ENCODE assay signal across 18 cellular contexts in genomic region chr1:45478129-45478802, GRCh38. TPM values are rescaled to one million over a fixed set of nuclear protein-coding genes. Genes with fewer than 3 reads are reported as not detected.
DNase-seq lines count a peak whose midpoint lies in the region; ATAC-seq and TF ChIP-seq lines count a peak whose summit lies in the region.
"Had no signal": no experiment of that assay in that cellular context is flagged by ENCODE, and none has a peak within 500 bp of the region (broad histone marks: within the 10 kb centered on the region; RNA-seq: fewer than 3 reads in every experiment).

No MANE protein-coding gene starts in this region.

- no peak for ATAC-seq in stimulated activated naive CD8-positive, alpha-beta T cell treated with anti-CD3 and anti-CD28 coated beads, Interleukin-15, Interleukin-2, amounts not matched to agents 100 U/mL and 50 U/mL, for 24 hours
- ATAC-seq: CD8-positive, alpha-beta T cell; GM12878 had no signal

- TF ChIP-seq CTCF in LNCaP clone FGC (IDR thresholded peaks at IDR 0.05; ENCODE audit: control insufficient read depth, extremely low read depth, insufficient read depth) (no peak), choroid plexus epithelial cell (conservative IDR thresholded peaks at IDR 0.05; ENCODE audit: low read depth, low read length) (no peak), spleen (IDR thresholded peaks at IDR 0.05 in 8 of 11, conservative IDR thresholded peaks at IDR 0.05 in 3 of 11) (no peak)

- no peak for TF ChIP-seq POLR2A in spleen (IDR thresholded peaks at IDR 0.05)

- H3K36me3 ChIP-seq in spleen = no peaks in the 10 kb centered on the region
- H3K36me3 ChIP-seq: BLaER1 treated with 17β-estradiol and CSF1 and Interleukin-3, amounts not matched to agents 10 nM and 100 nM had no signal

- 86 to 93% (median 92%) methylated on average over 4 of the region's 4 CpGs for WGBS in spleen, 5 donors

- H3K9me3 ChIP-seq in spleen = no peaks in the 10 kb centered on the region
- H3K9me3 ChIP-seq: BLaER1 treated with 17β-estradiol and CSF1 and Interleukin-3, amounts not matched to agents 10 nM and 100 nM; SK-N-SH had no signal

- intact Hi-C loops in spleen (cut with DNase I; ENCODE audit: low total_unique reads) = no loop called here

- peaks cover 0 to 29% (median 3%) of the 10 kb centered on the region in 6 donors for H3K4me1 ChIP-seq in spleen

- H3K4me3 ChIP-seq in LNCaP clone FGC (ENCODE audit: low read depth, low read length) (no peak overlapping the region), choroid plexus epithelial cell (ENCODE audit: low read depth, low read length) (no peak overlapping the region), spleen (no peak overlapping the region)
- H3K4me3 ChIP-seq: BLaER1 treated with 17β-estradiol and CSF1 and Interleukin-3, amounts not matched to agents 10 nM and 100 nM; GM12878 had no signal

- peak; percentile 31 for DNase-seq in LNCaP clone FGC (ENCODE audit: low read depth)
- DNase-seq in NCI-H2029 (lab: John Stamatoyannopoulos, UW) = peak; percentile 8
- DNase-seq in NCI-H69 (lab: John Stamatoyannopoulos, UW) = peak; percentile 31
- peak; percentile 24 for DNase-seq in choroid plexus epithelial cell (ENCODE audit: low read depth)
- no peak for DNase-seq in stimulated activated naive CD8-positive, alpha-beta T cell treated with anti-CD3 and anti-CD28 coated beads, Interleukin-15, Interleukin-2, amounts not matched to agents 100 U/mL and 50 U/mL, for 24 hours
- DNase-seq in spleen = no peak
- DNase-seq in SW 1271 (lab: John Stamatoyannopoulos, UW) = no peak
- DNase-seq: CD8-positive, alpha-beta T cell; DND-41; IMR-90; NCI-H1436 treated with DMSO at 0.1 percent for 48 hours; NCI-H2171 treated with DMSO at 0.1 percent for 48 hours; NCI-H524; NK-92 treated with Interleukin-12 subunit alpha and Interleukin-12 subunit beta, amount 100 ng/mL, for 24 hours; SIG-M5; SK-N-SH had no signal

- no peaks in the 10 kb centered on the region for H3K27me3 ChIP-seq in spleen (replicated peaks in 1 of 7)
- H3K27me3 ChIP-seq: BLaER1 treated with 17β-estradiol and CSF1 and Interleukin-3, amounts not matched to agents 10 nM and 100 nM had no signal

- H3K27ac ChIP-seq in spleen = no peak overlapping the region
- H3K27ac ChIP-seq: BLaER1 treated with 17β-estradiol and CSF1 and Interleukin-3, amounts not matched to agents 10 nM and 100 nM had no signal

RNA-seq across cellular contexts. Expression of gene TESK2, which starts 12.7 kb away (rescaled TPM):
- total RNA-seq in spleen = 10 to 100 TPM in 3 of 7 donors, 1 to 10 TPM in 4; 7.3 to 11.5 (median 9.5) TPM
- 1 to 10 TPM; 3.2 to 5.7 (median 5.1) TPM for polyA plus RNA-seq in spleen

RNA-seq across cellular contexts. Expression of gene CCDC163, which starts 21.6 kb away (rescaled TPM):
- 1 to 10 TPM; 1.1 to 6.1 (median 3.0) TPM for total RNA-seq in spleen
- polyA plus RNA-seq in spleen = 1 to 10 TPM in 2 of 3 donors, under 1 TPM in 1; 0.83 to 3.1 (median 2.7) TPM

RNA-seq across cellular contexts. Expression of gene MMACHC, which starts 21.8 kb away (rescaled TPM):
- 1 to 10 TPM; 1.2 to 5.8 (median 4.7) TPM for total RNA-seq in spleen
- polyA plus RNA-seq in spleen = 1 to 10 TPM in 2 of 3 donors, under 1 TPM in 1; 0.65 to 1.9 (median 1.0) TPM

RNA-seq across cellular contexts. Expression of gene PRDX1, which starts 43.4 kb away (rescaled TPM):
- 100 to 1,000 TPM; 156 to 265 (median 242) TPM for total RNA-seq in spleen
- 100 to 1,000 TPM; 258 to 457 (median 407) TPM for polyA plus RNA-seq in spleen

Comparison
In these comparisons a context has a peak if more than half of its experiments do, and no peak if none do; other contexts are left out.
1. DNase-seq: peak in LNCaP clone FGC (single experiment), NCI-H2029 (single experiment), NCI-H69 (single experiment) and choroid plexus epithelial cell (single experiment); none in stimulated activated naive CD8-positive, alpha-beta T cell treated with anti-CD3 and anti-CD28 coated beads, Interleukin-15, Interleukin-2, amounts not matched to agents 100 U/mL and 50 U/mL, for 24 hours (single experiment), spleen (single experiment) and SW 1271 (0 of 2).